Comparison of ENCODE assay signal across 1 cellular context in the genomic region with DNA sequence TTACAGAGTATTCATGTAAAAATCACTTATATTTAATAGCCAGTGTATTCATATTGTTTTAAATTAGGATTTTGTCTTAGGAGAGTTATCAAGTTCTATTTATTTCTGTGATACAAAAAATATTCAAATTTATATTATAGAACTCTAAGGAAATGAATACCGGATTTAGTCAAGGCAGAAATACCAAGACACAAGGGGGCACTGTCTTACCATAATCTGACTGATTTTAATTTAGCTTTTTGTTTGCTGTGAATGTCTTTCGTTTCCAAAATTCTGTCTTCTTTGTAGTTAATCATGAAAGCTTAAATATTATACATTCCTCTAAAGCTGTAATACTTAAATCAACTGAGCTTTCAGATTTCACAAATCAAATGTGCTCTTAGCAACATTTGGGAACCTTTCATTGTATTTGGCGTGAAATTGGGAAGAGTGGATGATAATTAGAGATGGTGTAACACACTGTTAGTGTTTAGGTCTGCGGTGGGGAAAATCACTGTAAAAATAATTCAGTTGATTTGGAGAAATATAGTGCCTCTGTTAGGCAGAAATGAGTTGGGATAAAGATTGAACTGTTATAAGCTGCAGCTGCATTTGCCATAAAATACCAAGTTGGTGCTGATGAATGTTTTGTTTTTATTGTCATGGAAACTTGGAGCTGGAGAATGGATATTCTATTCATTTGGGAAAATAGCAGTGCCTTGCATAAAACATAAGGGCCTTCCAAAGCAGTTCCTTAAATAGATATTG.
TF ChIP-seq lines count a peak whose summit lies in the region.

No MANE protein-coding gene starts in this region.

TF ChIP-seq in endothelial cell of umbilical vein, 7 proteins besides CTCF, POLR2A, EP300 and RAD21 (continued from another document):
- TF ChIP-seq, protein P1, sequence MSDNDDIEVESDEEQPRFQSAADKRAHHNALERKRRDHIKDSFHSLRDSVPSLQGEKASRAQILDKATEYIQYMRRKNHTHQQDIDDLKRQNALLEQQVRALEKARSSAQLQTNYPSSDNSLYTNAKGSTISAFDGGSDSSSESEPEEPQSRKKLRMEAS (IDR thresholded peaks at IDR 0.05; ENCODE audit: insufficient read depth, insufficient read length), result no peak
- TF ChIP-seq POLR2AphosphoS5 (IDR thresholded peaks at IDR 0.05; ENCODE audit: insufficient read depth, low read depth, low read length) (no peak), MYC (IDR thresholded peaks at IDR 0.05; ENCODE audit: low read depth, low read length) (no peak)
